In genomic region chr1:27968692-27969091, GRCh38 we compare ENCODE assay signal across 10 cellular contexts. TPM values are rescaled to one million over a fixed set of nuclear protein-coding genes. Genes with fewer than 3 reads are reported as not detected.
DNase-seq lines count a peak whose midpoint lies in the region; ATAC-seq and TF ChIP-seq lines count a peak whose summit lies in the region.
"Had no signal": no experiment of that assay in that cellular context is flagged by ENCODE, and none has a peak within 500 bp of the region (broad histone marks: within the 10 kb centered on the region; RNA-seq: fewer than 3 reads in every experiment).

No MANE protein-coding gene starts in this region.

- ATAC-seq in HCT116, result peak; percentile 67
- no peak for ATAC-seq in left lobe of liver
- ATAC-seq in HG03378 (IDR thresholded peaks at IDR 0.05; ENCODE audit: unreplicated experiment), result no peak
- ATAC-seq in GM23338, result no peak
- ATAC-seq in HG03354 (IDR thresholded peaks at IDR 0.05; ENCODE audit: poor library complexity, severe bottlenecking, unreplicated experiment), result no peak

- RAD21 ChIA-PET in HCT116 (lab: Charles Lee; ENCODE audit: low non-redundant PET in 1 of 2, low total read pairs in 2 of 2, uncharacterized antibody in 2 of 2, unreplicated experiment in 2 of 2), result no interaction called here

- intact Hi-C loops in HCT116 (cut with micrococcal nuclease), result no loop called here

- H3K27me3 ChIP-seq in HCT116 (ENCODE audit: insufficient read depth, low read length), result no peaks in the 10 kb centered on the region
- H3K27me3 ChIP-seq in GM23338 (ENCODE audit: insufficient read depth), result no peaks in the 10 kb centered on the region

- H3K79me2 ChIP-seq in HCT116 (ENCODE audit: insufficient read depth, low read length), result no peaks in the 10 kb centered on the region
- H3K79me2 ChIP-seq in GM23338 (replicated peaks; ENCODE audit: insufficient read depth), result no peaks in the 10 kb centered on the region

- no peaks in the 10 kb centered on the region for H3K9me3 ChIP-seq in HCT116 (ENCODE audit: control insufficient read depth in 1 of 2, insufficient read depth in 1 of 2, low read depth in 1 of 2, low read length in 2 of 2)

- H3K27ac ChIP-seq in HCT116 (ENCODE audit: low read depth, low read length) (no peak overlapping the region; the same call in 1 of the 2 replicates), GM23338 (ENCODE audit: low read depth) (no peak overlapping the region)

- no peaks in the 10 kb centered on the region for H3K9me2 ChIP-seq in HCT116 (ENCODE audit: insufficient read depth)
- no peaks in the 10 kb centered on the region for H3K9me2 ChIP-seq in GM23338 (ENCODE audit: insufficient read depth)

- no peak overlapping the region for H3K27ac Mint-ChIP-seq in GM23338

- peaks cover 6% of the 10 kb centered on the region; the same call in 2 of the 3 replicates for H3K36me3 Mint-ChIP-seq in GM23338 (ENCODE audit: low read depth)

- H3K4me1 Mint-ChIP-seq in GM23338, result no peaks in the 10 kb centered on the region

- peak; percentile 87 for DNase-seq in AG08396 (ENCODE audit: low spot score)
- peak; percentile 75 for DNase-seq in HCT116 (ENCODE audit: low read depth, low spot score)
- DNase-seq in amniotic epithelial cell (ENCODE audit: low read depth), result peak; percentile 90
- peak; percentile 14 for DNase-seq in left lobe of liver (ENCODE audit: low spot score)
- no peak for DNase-seq in GM23338 (ENCODE audit: low spot score)
- DNase-seq in DMS153 (lab: John Stamatoyannopoulos, UW), result no peak
- DNase-seq: nucleus accumbens had no signal

- no peak for TF ChIP-seq CTCF in HCT116 (IDR thresholded peaks at IDR 0.05 in 2 of 3, conservative IDR thresholded peaks at IDR 0.05 in 1 of 3; ENCODE audit: borderline replicate concordance in 1 of 3, insufficient read depth in 1 of 3, low read depth in 2 of 3, low read length in 2 of 3)
- TF ChIP-seq CTCF in GM23338 (conservative IDR thresholded peaks at IDR 0.05; ENCODE audit: low read depth in 2 of 2), result no peak

- peaks cover 0 to 5% of the 10 kb centered on the region in 2 experiments; a peak in 1 of 4 replicates for H3K36me3 ChIP-seq in HCT116 (ENCODE audit: control insufficient read depth in 1 of 2, insufficient read depth in 2 of 2, low read length in 2 of 2)
- H3K36me3 ChIP-seq in GM23338 (ENCODE audit: insufficient read depth), result no peaks in the 10 kb centered on the region; the same call in 1 of the 2 replicates

- POLR2A ChIA-PET in HCT116 (lab: Charles Lee), result interaction anchor here (1.0 kb wide), 1 partner anchor 9 kb away, joined by 3 read pairs; the partner anchor contains the start of gene XKR8

- CTCF ChIA-PET in HCT116 (lab: Charles Lee), result interaction anchor here (1.1 kb wide), 1 partner anchor 9 kb away, joined by 4 read pairs; the partner anchor contains the start of gene XKR8

- H3F3A ChIP-seq in GM23338 (replicated peaks; ENCODE audit: low read depth), result no peaks in the 10 kb centered on the region

- peaks cover 8% of the 10 kb centered on the region for H3K27me3 Mint-ChIP-seq in GM23338 (ENCODE audit: insufficient read depth, low read depth, poor library complexity)

- H4K20me1 ChIP-seq in HCT116 (ENCODE audit: insufficient read depth) (no peaks in the 10 kb centered on the region), GM23338 (replicated peaks; ENCODE audit: insufficient read depth) (0 out of 2 replicates have a peak, but pooled peaks cover 4% of the 10 kb centered on the region)

- no peak for TF ChIP-seq POLR2A in HCT116 (IDR thresholded peaks at IDR 0.05; ENCODE audit: borderline replicate concordance, extremely low read depth, insufficient read depth, insufficient read length)

- no TSS peak for BruUV-seq in HCT116 (replicated peaks; lab: Mats Ljungman, UMichigan)

- peak overlapping the region; percentile 30 for H3K9ac ChIP-seq in HCT116 (ENCODE audit: low read length)

- no peak overlapping the region for H3K4me3 ChIP-seq in HCT116 (replicated peaks in 1 of 2; ENCODE audit: low read depth in 1 of 2, low read length in 2 of 2)
- no peak overlapping the region for H3K4me3 ChIP-seq in GM23338

- H3K9me3 Mint-ChIP-seq in GM23338, result no peaks in the 10 kb centered on the region

- H2AFZ ChIP-seq in HCT116 (ENCODE audit: low read depth, low read length, poor library complexity, severe bottlenecking) (no peak overlapping the region), GM23338 (no peak overlapping the region)

- H3K4me1 ChIP-seq in HCT116 (ENCODE audit: control insufficient read depth in 1 of 2, insufficient read depth in 2 of 2, low read length in 2 of 2) (peaks cover 26 to 41% of the 10 kb centered on the region in 2 experiments), GM23338 (ENCODE audit: insufficient read depth) (no peaks in the 10 kb centered on the region)

- peak overlapping the region; percentile 58 for H3K4me2 ChIP-seq in HCT116 (ENCODE audit: low read length)
- H3K4me2 ChIP-seq in GM23338, result no peak overlapping the region

- H3K4me3 Mint-ChIP-seq in GM23338, result no peak overlapping the region

- peak; percentile 7; the same call in 1 of the 2 replicates for TF ChIP-seq RAD21 in HCT116 (IDR thresholded peaks at IDR 0.05; ENCODE audit: low read depth)

TF ChIP-seq in HCT116, 20 proteins besides CTCF, POLR2A, EP300 and RAD21:
- TF ChIP-seq JUND (IDR thresholded peaks at IDR 0.05) (peak; percentile 74; the same call in 1 of the 2 replicates), EZH2phosphoT487 (IDR thresholded peaks at IDR 0.05; ENCODE audit: borderline replicate concordance) (no peak), SP1 (IDR thresholded peaks at IDR 0.05; ENCODE audit: low read depth) (peak; percentile 82), EGR1 (IDR thresholded peaks at IDR 0.05; ENCODE audit: low read depth) (no peak), FOSL1 (IDR thresholded peaks at IDR 0.05; ENCODE audit: low read depth) (peak; percentile 64), POLR2AphosphoS5 (IDR thresholded peaks at IDR 0.05; ENCODE audit: low read depth, low read length) (peak; percentile 56; the same call in 1 of the 2 replicates), ELF1 (IDR thresholded peaks at IDR 0.05; ENCODE audit: borderline replicate concordance, low read depth) (no peak), CBX3 (IDR thresholded peaks at IDR 0.05; ENCODE audit: low read depth) (peak; percentile 36; the same call in 1 of the 2 replicates)

TF ChIP-seq in GM23338, 12 proteins besides CTCF, POLR2A, EP300 and RAD21 (continues in another document):
- TF ChIP-seq EZH2phosphoT487 (IDR thresholded peaks at IDR 0.05; ENCODE audit: unreplicated experiment) (no peak), CREB1 (CRISPR knock-in tag; IDR thresholded peaks at IDR 0.05; ENCODE audit: low read depth) (no peak), EZH2 (IDR thresholded peaks at IDR 0.05; ENCODE audit: low read depth, unreplicated experiment) (no peak)

RNA-seq across cellular contexts. Expression of gene XKR8, which starts 8.9 kb away (rescaled TPM):
- 11.0 TPM for total RNA-seq in HCT116 (2021; ENCODE audit: unreplicated experiment)
- 9.5 and 10.4 TPM in 2 replicates for polyA plus RNA-seq in HCT116 (2012)
- total RNA-seq in left lobe of liver, result 8.5 TPM
- total RNA-seq in GM23338 (2014; rRNA removed; shearing (Covaris generic)), result 9.6 and 13.1 TPM in 2 replicates
- polyA plus RNA-seq in GM23338 (2016; fragmentation: Nextera tagmentation; extraction: Ambion mirVana), result 8.2 and 9.6 TPM in 2 replicates

RNA-seq across cellular contexts. Expression of gene SMPDL3B, which starts 33.9 kb away (rescaled TPM):
- total RNA-seq in HCT116 (2021; ENCODE audit: unreplicated experiment) (16.4 TPM), left lobe of liver (0.50 TPM)
- polyA plus RNA-seq in HCT116 (2012), result 24.4 and 28.8 TPM in 2 replicates
- total RNA-seq in GM23338 (2014; rRNA removed; shearing (Covaris generic)), result 78.5 and 83.1 TPM in 2 replicates
- 39.5 and 40.9 TPM in 2 replicates for polyA plus RNA-seq in GM23338 (2016; fragmentation: Nextera tagmentation; extraction: Ambion mirVana)
- total RNA-seq: glomerular endothelial cell had no signal

RNA-seq across cellular contexts. Expression of gene RPA2, which starts 54.3 kb away (rescaled TPM):
- total RNA-seq in HCT116 (2021; ENCODE audit: unreplicated experiment) (55.5 TPM), left lobe of liver (9.5 TPM)
- 30.1 and 41.9 TPM in 2 replicates for polyA plus RNA-seq in HCT116 (2012)
- 47.0 and 55.5 TPM in 2 replicates for total RNA-seq in GM23338 (2014; rRNA removed; shearing (Covaris generic))
- polyA plus RNA-seq in GM23338 (2016; fragmentation: Nextera tagmentation; extraction: Ambion mirVana), result 58.4 and 60.8 TPM in 2 replicates

Comparison
In these comparisons a context has a peak if more than half of its experiments do, and no peak if none do; other contexts are left out.
1. DNase-seq: peak in AG08396 (single experiment), HCT116 (single experiment), amniotic epithelial cell (single experiment) and left lobe of liver (single experiment); none in GM23338 (single experiment) and DMS153 (single experiment).
2. RNA of gene SMPDL3B, which starts 33.9 kb away (total RNA-seq): 78.5 to 83.1 TPM in GM23338 and 16.4 TPM in HCT116 (single experiment); 0.50 TPM in left lobe of liver (single experiment); every median in the first group is over 10 times any median in the second.